In the genomic region with DNA sequence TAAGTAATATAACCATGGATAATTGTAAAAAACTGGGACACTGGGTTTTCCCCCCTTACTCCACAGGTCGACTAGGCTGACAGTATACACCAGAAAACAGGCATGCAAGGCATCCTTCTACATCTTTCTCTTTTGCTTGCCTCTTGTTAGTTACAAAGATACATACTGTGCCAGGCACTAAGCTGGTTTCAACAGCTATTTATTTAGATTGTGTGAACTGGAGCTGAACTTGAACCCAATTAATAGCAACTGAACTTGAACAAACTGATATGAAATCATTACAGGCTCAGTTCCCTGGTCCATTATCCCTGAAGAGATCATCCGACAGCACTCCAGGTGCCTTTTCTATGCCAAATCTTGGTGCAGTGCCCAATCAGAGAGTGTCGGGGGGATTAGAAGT, we compare ENCODE assay signal across 16 cellular contexts.
"Had no signal": no experiment of that assay in that cellular context is flagged by ENCODE, and none has a peak within 500 bp of the region (broad histone marks: within the 10 kb centered on the region; RNA-seq: fewer than 3 reads in every experiment).

No MANE protein-coding gene starts in this region.

- ATAC-seq: naive thymus-derived CD8-positive, alpha-beta T cell; right cardiac atrium had no signal

- H3K27me3 Mint-ChIP-seq: activated CD4-positive, alpha-beta memory T cell treated with anti-CD3 and anti-CD28 coated beads, Interleukin-2, amount 10 ng/mL, durations not matched to agents 7 days and 5 days; activated naive CD8-positive, alpha-beta T cell treated with anti-CD3 and anti-CD28 coated beads for 36 hours; activated T-cell treated with anti-CD3 and anti-CD28 coated beads, Interleukin-2, amount 50 U/mL, for 24 hours; central memory CD8-positive, alpha-beta T cell; memory B cell; naive thymus-derived CD8-positive, alpha-beta T cell had no signal

- H3K27ac Mint-ChIP-seq: activated CD4-positive, alpha-beta memory T cell treated with anti-CD3 and anti-CD28 coated beads, Interleukin-2, amount 10 ng/mL, durations not matched to agents 7 days and 5 days; activated naive CD8-positive, alpha-beta T cell treated with anti-CD3 and anti-CD28 coated beads for 36 hours; activated T-cell treated with anti-CD3 and anti-CD28 coated beads, Interleukin-2, amount 50 U/mL, for 24 hours; memory B cell; naive thymus-derived CD8-positive, alpha-beta T cell had no signal

- H3K27ac ChIP-seq: brain microvascular endothelial cell, esophagus squamous epithelium, left ventricle myocardium inferior, stomach had no signal

- H3K36me3 Mint-ChIP-seq: activated naive CD8-positive, alpha-beta T cell treated with anti-CD3 and anti-CD28 coated beads for 36 hours; memory B cell had no signal

- H3K4me3 Mint-ChIP-seq: activated CD4-positive, alpha-beta memory T cell treated with anti-CD3 and anti-CD28 coated beads, Interleukin-2, amount 10 ng/mL, durations not matched to agents 7 days and 5 days; activated naive CD8-positive, alpha-beta T cell treated with anti-CD3 and anti-CD28 coated beads for 36 hours; activated T-cell treated with anti-CD3 and anti-CD28 coated beads, Interleukin-2, amount 50 U/mL, for 24 hours; central memory CD8-positive, alpha-beta T cell; memory B cell; naive thymus-derived CD8-positive, alpha-beta T cell had no signal

- H3K9me3 Mint-ChIP-seq: activated T-cell treated with anti-CD3 and anti-CD28 coated beads, Interleukin-2, amount 50 U/mL, for 24 hours; central memory CD8-positive, alpha-beta T cell; memory B cell had no signal

- H3K4me1 Mint-ChIP-seq: central memory CD8-positive, alpha-beta T cell; memory B cell had no signal

- DNase-seq: activated CD4-positive, alpha-beta memory T cell treated with anti-CD3 and anti-CD28 coated beads, Interleukin-2, amount 10 ng/mL, durations not matched to agents 7 days and 5 days; activated CD4-positive, alpha-beta T cell treated with anti-CD3 and anti-CD28 coated beads for 4 hours; activated naive CD8-positive, alpha-beta T cell treated with anti-CD3 and anti-CD28 coated beads for 36 hours; activated T-cell treated with anti-CD3 and anti-CD28 coated beads, Interleukin-2, amount 50 U/mL, for 24 hours; brain microvascular endothelial cell; cortex of kidney; effector CD4-positive, alpha-beta T cell; esophagus squamous epithelium; kidney; left ventricle myocardium inferior; naive thymus-derived CD8-positive, alpha-beta T cell; right cardiac atrium; stomach; T-helper 2 cell had no signal
